ENCODE assay signal across 15 cellular contexts in the genomic region with DNA sequence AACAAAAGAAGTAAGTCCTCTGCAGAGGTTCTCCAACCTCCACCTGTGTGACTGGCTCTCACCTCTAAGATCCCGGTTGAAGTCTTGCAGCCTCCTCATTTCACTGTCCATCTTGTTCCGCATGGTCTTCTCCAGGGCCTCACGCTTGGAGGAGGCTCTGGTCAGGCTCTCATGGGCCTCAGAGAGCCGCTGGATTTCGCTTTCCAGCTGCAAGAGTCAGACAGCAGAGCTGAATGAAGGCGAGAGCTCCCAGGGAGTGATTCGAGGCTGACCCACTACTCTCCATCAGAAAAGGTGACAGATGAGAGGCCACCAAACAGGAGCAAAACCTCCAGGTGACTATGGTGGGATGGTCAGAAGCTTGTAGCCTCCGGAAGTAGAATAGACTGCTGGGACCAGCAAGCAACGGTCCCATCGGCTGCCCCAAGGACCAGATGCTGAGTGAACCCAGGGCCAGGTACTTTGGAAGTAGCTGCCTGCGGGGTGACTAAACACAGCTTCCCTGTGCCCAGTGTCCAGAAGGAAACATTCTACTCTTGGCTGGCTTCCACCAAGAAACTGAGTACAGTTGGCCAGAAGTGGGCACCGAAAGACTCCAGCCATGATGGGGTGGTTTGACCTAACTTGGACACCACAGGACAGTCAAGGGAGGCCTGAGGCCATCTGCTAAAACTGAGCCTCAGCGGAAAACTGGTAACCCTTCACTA. TPM values are rescaled to one million over a fixed set of nuclear protein-coding genes. Genes with fewer than 3 reads are reported as not detected.
DNase-seq lines count a peak whose midpoint lies in the region; ATAC-seq and TF ChIP-seq lines count a peak whose summit lies in the region.
"Had no signal": no experiment of that assay in that cellular context is flagged by ENCODE, and none has a peak within 500 bp of the region (broad histone marks: within the 10 kb centered on the region; RNA-seq: fewer than 3 reads in every experiment).

No MANE protein-coding gene starts in this region.

- intact Hi-C loops in Calu3 (cut with micrococcal nuclease; ENCODE audit: unreplicated experiment) (no loop called here), ascending aorta (cut with DNase I) (loop anchor here (10.0 kb wide), 1 partner anchor 792 kb away; the partner anchor contains the start of gene CDV3)

- H3K9me3 ChIP-seq in ascending aorta (no peaks in the 10 kb centered on the region), skeletal muscle satellite cell (replicated peaks; ENCODE audit: low read length) (no peaks in the 10 kb centered on the region)

- no peak overlapping the region for H3K4me3 ChIP-seq in ascending aorta
- no peak overlapping the region for H3K4me3 ChIP-seq in skeletal muscle satellite cell (ENCODE audit: low read length)

- ATAC-seq in stimulated activated naive B cell treated with anti-CD40 and anti-IgM and Interleukin-4, amounts not matched to agents 10 μg/mL and 1 μg/mL and 100 μg/mL, for 72 hours (replicated peaks), result no peak
- ATAC-seq in HG03039 (IDR thresholded peaks at IDR 0.05; ENCODE audit: unreplicated experiment), result no peak

- no peak for TF ChIP-seq CTCF in Calu3 (IDR thresholded peaks at IDR 0.05; ENCODE audit: unreplicated experiment)
- no peak for TF ChIP-seq CTCF in ascending aorta (IDR thresholded peaks at IDR 0.05)

- H3K4me2 ChIP-seq in skeletal muscle satellite cell (ENCODE audit: low read length), result peak overlapping the region; percentile 2

- H3K4me1 ChIP-seq in ascending aorta, result peaks cover 36 to 97% of the 10 kb centered on the region in 2 donors
- peaks cover 98% of the 10 kb centered on the region for H3K4me1 ChIP-seq in skeletal muscle satellite cell (ENCODE audit: control insufficient read depth, insufficient read depth, low read length)

- peak overlapping the region; percentile 92 to 93 for H3K27ac ChIP-seq in ascending aorta
- H3K27ac ChIP-seq: C4-2B had no signal

- H3K27me3 ChIP-seq in ascending aorta (no peaks in the 10 kb centered on the region), skeletal muscle satellite cell (ENCODE audit: control insufficient read depth, insufficient read depth, low read length) (no peaks in the 10 kb centered on the region)

- CTCF ChIA-PET in Calu3 (lab: Charles Lee), result interaction anchor here (0.7 to 1.6 kb wide), 2 partner anchors 8 to 10 kb away, joined by 4 to 5 read pairs; no protein-coding TSS in a partner anchor

- no peaks in the 10 kb centered on the region for H3K9me3 Mint-ChIP-seq in Calu3 (ENCODE audit: low read depth, unreplicated experiment)
- no peaks in the 10 kb centered on the region for H3K9me3 Mint-ChIP-seq in stimulated activated naive B cell treated with anti-CD40 and anti-IgM and Interleukin-4, amounts not matched to agents 10 μg/mL and 1 μg/mL and 100 μg/mL, for 72 hours
- H3K9me3 Mint-ChIP-seq: activated naive CD4-positive, alpha-beta T cell treated with anti-CD3 and anti-CD28 coated beads for 36 hours; stimulated activated naive CD8-positive, alpha-beta T cell treated with anti-CD3 and anti-CD28 coated beads, Interleukin-15, Interleukin-2, amounts not matched to agents 100 ng/mL and 50 ng/mL, for 24 hours had no signal

- no TSS peak for BruUV-seq in Calu3 (replicated peaks; lab: Mats Ljungman, UMichigan)

- peak overlapping the region; percentile 53 for H3K27ac Mint-ChIP-seq in Calu3 (ENCODE audit: unreplicated experiment)
- no peak overlapping the region for H3K27ac Mint-ChIP-seq in stimulated activated naive B cell treated with anti-CD40 and anti-IgM and Interleukin-4, amounts not matched to agents 10 μg/mL and 1 μg/mL and 100 μg/mL, for 72 hours
- H3K27ac Mint-ChIP-seq: activated naive CD4-positive, alpha-beta T cell treated with anti-CD3 and anti-CD28 coated beads for 36 hours; stimulated activated naive CD8-positive, alpha-beta T cell treated with anti-CD3 and anti-CD28 coated beads, Interleukin-15, Interleukin-2, amounts not matched to agents 100 ng/mL and 50 ng/mL, for 24 hours had no signal

- H3K27me3 Mint-ChIP-seq in Calu3 (ENCODE audit: unreplicated experiment), result no peaks in the 10 kb centered on the region
- peaks cover 47 to 69% of the 10 kb centered on the region in 2 donors for H3K27me3 Mint-ChIP-seq in stimulated activated naive B cell treated with anti-CD40 and anti-IgM and Interleukin-4, amounts not matched to agents 10 μg/mL and 1 μg/mL and 100 μg/mL, for 72 hours

- peaks cover 68 to 96% of the 10 kb centered on the region in 2 donors for H3K36me3 ChIP-seq in ascending aorta
- peaks cover 96% of the 10 kb centered on the region for H3K36me3 ChIP-seq in skeletal muscle satellite cell (ENCODE audit: insufficient read depth, low read length)

- DNase-seq in Calu3 (no peak), ascending aorta (ENCODE audit: low spot score in 2 of 2) (no peak), islet precursor cell (peak; percentile 57), NCI-H1930 (lab: John Stamatoyannopoulos, UW) (no peak)
- DNase-seq in stimulated activated naive B cell treated with anti-CD40 and anti-IgM and Interleukin-4, amounts not matched to agents 10 μg/mL and 1 μg/mL and 100 μg/mL, for 72 hours, result no peak
- no peak for DNase-seq in activated naive CD4-positive, alpha-beta T cell treated with anti-CD3 and anti-CD28 coated beads, Interleukin-2, amount 50 U/mL, for 16 hours
- DNase-seq: activated CD4-positive, alpha-beta T cell treated with anti-CD3 and anti-CD28 coated beads, Interleukin-2, amount 50 U/mL, for 1 hour; activated naive CD4-positive, alpha-beta T cell treated with anti-CD3 and anti-CD28 coated beads for 36 hours; effector memory CD4-positive, alpha-beta T cell; NCI-H1417; stimulated activated CD4-positive, alpha-beta T cell treated with anti-CD3 and anti-CD28 coated beads, Interleukin-2, amount 100 ng/mL, for 24 hours had no signal

- H3K4me1 Mint-ChIP-seq in Calu3 (ENCODE audit: low read depth, unreplicated experiment), result peaks cover 77% of the 10 kb centered on the region
- peaks cover 13 to 16% of the 10 kb centered on the region in 2 donors for H3K4me1 Mint-ChIP-seq in stimulated activated naive B cell treated with anti-CD40 and anti-IgM and Interleukin-4, amounts not matched to agents 10 μg/mL and 1 μg/mL and 100 μg/mL, for 72 hours

- H3K36me3 Mint-ChIP-seq in Calu3 (ENCODE audit: insufficient read depth, unreplicated experiment), result peaks cover 100% of the 10 kb centered on the region
- no peaks in the 10 kb centered on the region for H3K36me3 Mint-ChIP-seq in stimulated activated naive B cell treated with anti-CD40 and anti-IgM and Interleukin-4, amounts not matched to agents 10 μg/mL and 1 μg/mL and 100 μg/mL, for 72 hours

- peak overlapping the region; percentile 71 for H3K9ac ChIP-seq in skeletal muscle satellite cell (ENCODE audit: low read depth, low read length)

- H3K4me3 Mint-ChIP-seq in Calu3 (ENCODE audit: low read depth, unreplicated experiment), result no peak overlapping the region
- no peak overlapping the region for H3K4me3 Mint-ChIP-seq in stimulated activated naive B cell treated with anti-CD40 and anti-IgM and Interleukin-4, amounts not matched to agents 10 μg/mL and 1 μg/mL and 100 μg/mL, for 72 hours
- H3K4me3 Mint-ChIP-seq: activated naive CD4-positive, alpha-beta T cell treated with anti-CD3 and anti-CD28 coated beads for 36 hours; stimulated activated naive CD8-positive, alpha-beta T cell treated with anti-CD3 and anti-CD28 coated beads, Interleukin-15, Interleukin-2, amounts not matched to agents 100 ng/mL and 50 ng/mL, for 24 hours had no signal

RNA-seq across cellular contexts. Expression of gene AMOTL2, which starts 7.9 kb away (rescaled TPM):
- 140 and 153 TPM in 2 replicates for total RNA-seq in Calu3 (2022)
- total RNA-seq in ascending aorta, result 156 TPM
- total RNA-seq in skeletal muscle satellite cell (2012; rRNA removed), result 40.8 and 77.5 TPM in 2 replicates
